ENCODE assay signal across 12 cellular contexts in the genomic region with DNA sequence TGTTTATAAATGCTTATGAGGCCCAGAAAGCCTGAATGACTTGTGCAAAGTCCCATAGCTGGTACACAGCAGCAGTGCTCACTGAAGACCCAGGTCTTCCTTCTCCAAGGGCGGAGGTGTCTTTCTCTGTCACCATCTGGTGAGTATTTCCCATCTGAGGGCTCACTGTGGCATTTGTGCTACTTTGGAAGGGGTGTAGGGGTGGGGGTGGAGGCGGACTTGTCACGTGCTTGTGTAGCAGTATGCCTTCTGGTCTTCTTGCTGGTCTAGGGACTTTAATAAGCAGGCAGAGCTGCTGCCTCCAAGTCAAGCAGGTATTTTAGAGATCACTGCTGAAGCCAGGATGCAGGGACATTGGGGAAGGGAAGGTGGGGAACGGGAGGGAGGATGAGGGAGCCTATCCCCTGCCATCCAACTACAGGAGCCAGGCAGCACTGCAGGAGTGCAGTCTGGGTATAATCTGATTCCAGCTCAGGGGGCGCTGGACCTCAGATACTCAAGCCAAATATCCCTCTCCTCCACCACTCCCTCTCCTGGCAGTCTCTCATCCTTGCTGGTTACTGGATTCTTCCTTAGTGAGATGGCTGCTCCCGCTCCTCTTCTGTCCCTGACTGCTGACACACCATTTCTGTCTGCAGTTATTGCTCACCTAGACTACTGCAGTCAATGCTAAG. TPM values are rescaled to one million over a fixed set of nuclear protein-coding genes. Genes with fewer than 3 reads are reported as not detected.
DNase-seq lines count a peak whose midpoint lies in the region; ATAC-seq and TF ChIP-seq lines count a peak whose summit lies in the region.
"Had no signal": no experiment of that assay in that cellular context is flagged by ENCODE, and none has a peak within 500 bp of the region (broad histone marks: within the 10 kb centered on the region; RNA-seq: fewer than 3 reads in every experiment).

No MANE protein-coding gene starts in this region.

- H3K9me3 Mint-ChIP-seq in CD4-positive, alpha-beta T cell, result no peaks in the 10 kb centered on the region

- H3K4me1 Mint-ChIP-seq in CD4-positive, alpha-beta T cell (ENCODE audit: low read depth), result no peaks in the 10 kb centered on the region

- no peaks in the 10 kb centered on the region for H4K20me1 ChIP-seq in OCI-LY7 (ENCODE audit: insufficient read depth, low read length)

- TF ChIP-seq CTCF in cardiac muscle cell (IDR thresholded peaks at IDR 0.05; ENCODE audit: low read depth, low read length), result no peak
- no peak for TF ChIP-seq CTCF in heart left ventricle (IDR thresholded peaks at IDR 0.05)
- 0 out of 2 replicates have a peak, but pooled peaks have one; percentile 23 for TF ChIP-seq CTCF in OCI-LY7 (conservative IDR thresholded peaks at IDR 0.05; ENCODE audit: low read length)
- peak; percentile 7 for TF ChIP-seq CTCF in fibroblast of pulmonary artery (IDR thresholded peaks at IDR 0.05; ENCODE audit: low read length, missing control alignments)
- no peak for TF ChIP-seq CTCF in CD4-positive, alpha-beta T cell (IDR thresholded peaks at IDR 0.05)
- TF ChIP-seq CTCF in ovary (IDR thresholded peaks at IDR 0.05), result no peak

- WGBS in heart left ventricle, 4 donors, result 48 to 70% (median 51%) methylated on average over 6 of the region's 6 CpGs
- WGBS in ovary, 3 donors, result 29 to 44% (median 40%) methylated on average over 6 of the region's 6 CpGs

- CTCF ChIA-PET in OCI-LY7 (lab: Charles Lee; ENCODE audit: unreplicated experiment), result no interaction called here
- CTCF ChIA-PET in CD4-positive, alpha-beta T cell (lab: Charles Lee), result no interaction called here

- no peaks in the 10 kb centered on the region for H3K79me2 ChIP-seq in OCI-LY7 (ENCODE audit: insufficient read depth, low read depth, low read length)

- no peak overlapping the region for H3K4me3 ChIP-seq in cardiac muscle cell
- H3K4me3 ChIP-seq in heart left ventricle, result no peak overlapping the region
- H3K4me3 ChIP-seq in OCI-LY7 (ENCODE audit: low read depth, low read length, poor library complexity, severe bottlenecking), result no peak overlapping the region
- H3K4me3 ChIP-seq in fibroblast of pulmonary artery (replicated peaks; ENCODE audit: low read depth, low read length), result no peak overlapping the region
- no peak overlapping the region for H3K4me3 ChIP-seq in ovary
- H3K4me3 ChIP-seq: BLaER1, SJSA1 had no signal

- H3K4me2 ChIP-seq in OCI-LY7 (ENCODE audit: low read length), result no peak overlapping the region
- H3K4me2 ChIP-seq: BLaER1 had no signal

- H3K36me3 Mint-ChIP-seq in CD4-positive, alpha-beta T cell (ENCODE audit: low read depth), result no peaks in the 10 kb centered on the region

- peaks cover 46% of the 10 kb centered on the region for H3K27me3 ChIP-seq in cardiac muscle cell
- H3K27me3 ChIP-seq in heart left ventricle, result peaks cover 0 to 45% (median 16%) of the 10 kb centered on the region in 9 donors
- peaks cover 35% of the 10 kb centered on the region for H3K27me3 ChIP-seq in CD4-positive, alpha-beta T cell (ENCODE audit: control insufficient read depth, insufficient read depth, low read length)
- H3K27me3 ChIP-seq in ovary, result no peaks in the 10 kb centered on the region

- TF ChIP-seq EP300 in ovary (IDR thresholded peaks at IDR 0.05), result no peak

- H3K4me1 ChIP-seq in cardiac muscle cell (ENCODE audit: low read depth) (no peaks in the 10 kb centered on the region), heart left ventricle (peaks cover 0 to 9% (median 0%) of the 10 kb centered on the region in 12 donors), OCI-LY7 (ENCODE audit: insufficient read depth, low read length, poor library complexity, severe bottlenecking) (no peaks in the 10 kb centered on the region), ovary (ENCODE audit: insufficient read depth) (no peaks in the 10 kb centered on the region)
- H3K4me1 ChIP-seq: SJSA1 had no signal

- POLR2A ChIA-PET in OCI-LY7 (lab: Charles Lee), result interaction anchor here (1.6 kb wide), 1 partner anchor 87 kb away, joined by 3 read pairs; no protein-coding TSS in a partner anchor
- POLR2A ChIA-PET in CD4-positive, alpha-beta T cell (lab: Charles Lee), result no interaction called here

- no peak overlapping the region for H2AFZ ChIP-seq in OCI-LY7 (ENCODE audit: low read length)

- no peak overlapping the region for H3K4me3 Mint-ChIP-seq in CD4-positive, alpha-beta T cell

- peaks cover 58% of the 10 kb centered on the region for H3K27me3 Mint-ChIP-seq in CD4-positive, alpha-beta T cell

- H3K27ac Mint-ChIP-seq in CD4-positive, alpha-beta T cell, result no peak overlapping the region

- DNase-seq in cardiac muscle cell (ENCODE audit: low read depth in 1 of 2, low spot score in 1 of 2), result peak; percentile 6 to 65
- no peak for DNase-seq in heart left ventricle
- DNase-seq in OCI-LY7 (ENCODE audit: low spot score), result no peak
- DNase-seq in fibroblast of pulmonary artery (ENCODE audit: low read depth), result no peak
- DNase-seq in CD4-positive, alpha-beta T cell, result no peak
- DNase-seq in NCI-H187 (lab: John Stamatoyannopoulos, UW), result no peak
- DNase-seq in NCI-H187 treated with DMSO at 0.1 percent for 48 hours (lab: John Stamatoyannopoulos, UW), result no peak
- no peak for DNase-seq in ovary
- DNase-seq: activated effector memory CD4-positive, alpha-beta T cell treated with anti-CD3 and anti-CD28 coated beads, Interleukin-2, amount 50 U/mL, for 16 hours; foreskin melanocyte had no signal

- TF ChIP-seq POLR2A in heart left ventricle (IDR thresholded peaks at IDR 0.05) (no peak), ovary (IDR thresholded peaks at IDR 0.05) (no peak)

- H3K27ac ChIP-seq in cardiac muscle cell, result no peak overlapping the region
- no peak overlapping the region for H3K27ac ChIP-seq in heart left ventricle
- no peak overlapping the region for H3K27ac ChIP-seq in OCI-LY7 (ENCODE audit: low read depth, low read length, poor library complexity, severe bottlenecking)
- no peak overlapping the region for H3K27ac ChIP-seq in CD4-positive, alpha-beta T cell (ENCODE audit: low read depth, low read length)
- no peak overlapping the region for H3K27ac ChIP-seq in ovary
- H3K27ac ChIP-seq: BLaER1, SJSA1 had no signal

- no peaks in the 10 kb centered on the region for H3K9me3 ChIP-seq in cardiac muscle cell (ENCODE audit: low read depth)
- no peaks in the 10 kb centered on the region for H3K9me3 ChIP-seq in heart left ventricle
- no peaks in the 10 kb centered on the region for H3K9me3 ChIP-seq in OCI-LY7 (ENCODE audit: low read length)
- no peaks in the 10 kb centered on the region for H3K9me3 ChIP-seq in CD4-positive, alpha-beta T cell (ENCODE audit: control insufficient read depth, low read length)
- no peaks in the 10 kb centered on the region for H3K9me3 ChIP-seq in ovary
- H3K9me3 ChIP-seq: BLaER1, SJSA1 had no signal

- H3K36me3 ChIP-seq in cardiac muscle cell (no peaks in the 10 kb centered on the region), heart left ventricle (peaks cover 0 to 4% (median 0%) of the 10 kb centered on the region in 9 donors), OCI-LY7 (ENCODE audit: insufficient read depth, low read length) (no peaks in the 10 kb centered on the region), ovary (no peaks in the 10 kb centered on the region)
- H3K36me3 ChIP-seq: BLaER1, SJSA1 had no signal

- intact Hi-C loops in heart left ventricle (cut with DNase I), result no loop called here
- intact Hi-C loops in OCI-LY7 (cut with micrococcal nuclease; ENCODE audit: unreplicated experiment), result no loop called here
- intact Hi-C loops in CD4-positive, alpha-beta T cell (cut with DNase I, micrococcal nuclease), result no loop called here
- intact Hi-C loops in ovary (cut with DNase I), result no loop called here

- ATAC-seq in heart left ventricle, result no peak
- ATAC-seq in CD4-positive, alpha-beta T cell (ENCODE audit: poor library complexity), result no peak

- no peaks in the 10 kb centered on the region for H3K9me2 ChIP-seq in OCI-LY7 (ENCODE audit: insufficient read depth, low read length)

- no TSS peak for BruUV-seq in OCI-LY7 (replicated peaks; lab: Mats Ljungman, UMichigan)

RNA-seq across cellular contexts. Expression of a gene that starts 3.4 kb away (rescaled TPM):
- total RNA-seq in cardiac muscle cell, result 1.6 and 5.3 TPM in 2 replicates
- polyA plus RNA-seq in cardiac muscle cell, result 2.4 and 8.8 TPM in 2 replicates
- total RNA-seq in heart left ventricle, result 1 to 10 TPM; 1.3 to 9.6 (median 3.6) TPM
- polyA plus RNA-seq in heart left ventricle, result 1 to 10 TPM in 1 of 2 donors, under 1 TPM in 1; 0.69 to 7.5 TPM
- total RNA-seq in OCI-LY7 (2014; rRNA removed; shearing (Covaris generic)), result not detected in 2 replicates
- total RNA-seq in OCI-LY7 (2022), result not detected in 2 replicates
- not detected for total RNA-seq in CD4-positive, alpha-beta T cell
- total RNA-seq in ovary, result 1 to 10 TPM in 1 of 7 donors, under 1 TPM in 4, not detected in 2; 0.43 to 1.1 (median 0.71) TPM
- polyA plus RNA-seq in ovary, result 1 to 10 TPM in 1 of 2 donors, under 1 TPM in 1; 0.38 to 1.8 TPM
- total RNA-seq: SJSA1 had no signal

Comparison
In these comparisons a context has a peak if more than half of its experiments do, and no peak if none do; other contexts are left out.
1. DNase-seq: peak in cardiac muscle cell (2 of 2); none in heart left ventricle (0 of 5), OCI-LY7 (single experiment), fibroblast of pulmonary artery (single experiment), CD4-positive, alpha-beta T cell (0 of 10), NCI-H187 (0 of 2), NCI-H187 treated with DMSO at 0.1 percent for 48 hours (single experiment) and ovary (0 of 5).
2. CTCF ChIP-seq: peak in OCI-LY7 (single experiment) and fibroblast of pulmonary artery (single experiment); none in cardiac muscle cell (single experiment), heart left ventricle (0 of 12), CD4-positive, alpha-beta T cell (single experiment) and ovary (0 of 3).